Comparison of ENCODE assay signal across 20 cellular contexts in the genomic region with DNA sequence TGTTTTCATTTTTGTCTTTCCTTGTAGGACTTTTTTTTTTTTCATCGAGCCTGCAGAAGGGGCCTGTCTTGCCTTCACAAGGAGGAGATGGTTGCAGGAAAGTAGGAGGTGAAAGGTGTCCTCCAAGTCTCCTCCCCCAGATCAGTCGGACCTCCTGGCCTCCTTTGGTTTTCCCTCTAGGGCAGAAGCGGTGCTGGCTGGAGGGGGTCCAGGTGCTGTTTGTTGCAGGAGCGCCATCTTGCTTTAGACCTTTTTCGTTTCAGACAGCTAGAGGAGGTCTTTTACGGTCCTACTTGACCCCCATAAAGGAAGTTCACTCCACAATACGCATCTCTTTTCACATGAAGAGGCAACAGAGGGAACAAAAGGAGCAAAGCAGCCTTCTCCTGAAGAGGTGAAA.
"Had no signal": no experiment of that assay in that cellular context is flagged by ENCODE, and none has a peak within 500 bp of the region (broad histone marks: within the 10 kb centered on the region; RNA-seq: fewer than 3 reads in every experiment).

No MANE protein-coding gene starts in this region.

- H3K27ac ChIP-seq: epithelial cell of prostate, ovary had no signal

- H3K9me3 ChIP-seq: esophagus squamous epithelium, ovary, spleen, transverse colon had no signal

- H3K27me3 ChIP-seq: esophagus squamous epithelium, ovary, spleen, transverse colon had no signal

- ATAC-seq: activated CD8-positive, alpha-beta T cell treated with anti-CD3 and anti-CD28 coated beads for 36 hours; activated T-cell treated with anti-CD3 and anti-CD28 coated beads, Interleukin-2, amount 50 U/mL, for 4 hours; activated T-helper 17 cell treated with anti-CD3 and anti-CD28 coated beads, Interleukin-2, amount 50 U/mL, for 72 hours had no signal

- DNase-seq: activated CD4-positive, alpha-beta T cell treated with anti-CD3 and anti-CD28 coated beads, Interleukin-2, amount 50 U/mL, for 1 hour; activated CD4-positive, CD25-positive, alpha-beta regulatory T cell treated with anti-CD3 and anti-CD28 coated beads, Interleukin-2, amount 50 U/mL, for 72 hours; activated CD8-positive, alpha-beta T cell treated with anti-CD3 and anti-CD28 coated beads for 36 hours; activated gamma-delta T cell treated with Interleukin-2 at 50 U/mL for 16 hours; activated naive CD4-positive, alpha-beta T cell treated with anti-CD3 and anti-CD28 coated beads, Interleukin-2, amount 50 U/mL, for 16 hours; activated T-cell treated with anti-CD3 and anti-CD28 coated beads, Interleukin-2, amount 50 U/mL, for 4 hours; amniotic stem cell; central memory CD4-positive, alpha-beta T cell; dermis blood vessel endothelial cell; effector CD8-positive, alpha-beta T cell; esophagus squamous epithelium; foreskin melanocyte; left ventricle myocardium superior; ovary; spleen; stimulated activated naive CD4-positive, alpha-beta T cell; T-helper 9 cell; transverse colon had no signal

- H3K4me3 ChIP-seq: esophagus squamous epithelium, ovary, spleen, transverse colon had no signal

- H3K36me3 ChIP-seq: ovary had no signal
